ENCODE assay signal across 8 cellular contexts in genomic region chr6:32971245-32971580, GRCh38. TPM values are rescaled to one million over a fixed set of nuclear protein-coding genes. Genes with fewer than 3 reads are reported as not detected.
A peak's percentile ranks its signal among the peaks of the same experiment; 100 is the strongest.
DNase-seq lines count a peak whose midpoint lies in the region; ATAC-seq and TF ChIP-seq lines count a peak whose summit lies in the region.

No MANE protein-coding gene starts in this region.

- H3K4me3 ChIP-seq in right atrium auricular region: peak overlapping the region; percentile 75 to 92
- H3K4me3 ChIP-seq in brain microvascular endothelial cell (ENCODE audit: low read depth, low read length): peak overlapping the region; percentile 77
- peak overlapping the region; percentile 96 for H3K4me3 ChIP-seq in mesodermal cell (ENCODE audit: extremely low read depth, insufficient read depth, low read length, poor library complexity, severe bottlenecking)
- H3K4me3 ChIP-seq in vagina: peak overlapping the region; percentile 71 to 80

- H3K27me3 ChIP-seq in right atrium auricular region: no peaks in the 10 kb centered on the region
- no peaks in the 10 kb centered on the region for H3K27me3 ChIP-seq in brain microvascular endothelial cell (replicated peaks)
- H3K27me3 ChIP-seq in vagina: no peaks in the 10 kb centered on the region

- intact Hi-C loops in left cardiac atrium (cut with DNase I) (no loop called here), vagina (cut with DNase I) (loop anchor here (5.0 to 10.0 kb wide), 3 partner anchors 79 to 996 kb away; partner anchors contain the start of genes DXO and PSMB8)

- H3K36me3 ChIP-seq in right atrium auricular region (peaks cover 40% of the 10 kb centered on the region), brain microvascular endothelial cell (replicated peaks) (peaks cover 39% of the 10 kb centered on the region), mesodermal cell (ENCODE audit: control insufficient read depth, insufficient read depth, low read length) (peaks cover 42% of the 10 kb centered on the region), vagina (peaks cover 0 to 25% of the 10 kb centered on the region in 2 donors)

- in situ Hi-C loops in brain microvascular endothelial cell (cut with HindIII; ENCODE audit: low pct_ligation_motif_present, low sequenced_read_pairs): no loop called here

- ATAC-seq in left cardiac atrium (no peak), HG03354 (IDR thresholded peaks at IDR 0.05; ENCODE audit: poor library complexity, severe bottlenecking, unreplicated experiment) (no peak), GM18870 (IDR thresholded peaks at IDR 0.05; ENCODE audit: unreplicated experiment) (no peak), GM18517 (IDR thresholded peaks at IDR 0.05; ENCODE audit: unreplicated experiment) (no peak)

- H3K4me1 ChIP-seq in right atrium auricular region (peaks cover 3 to 36% of the 10 kb centered on the region in 2 donors), mesodermal cell (ENCODE audit: control insufficient read depth, insufficient read depth, low read length, poor library complexity, severe bottlenecking) (peaks cover 14% of the 10 kb centered on the region), vagina (peaks cover 40% of the 10 kb centered on the region)

- H3K9me3 ChIP-seq in right atrium auricular region (no peaks in the 10 kb centered on the region), mesodermal cell (ENCODE audit: control insufficient read depth, low read length) (no peaks in the 10 kb centered on the region), vagina (no peaks in the 10 kb centered on the region)

- TF ChIP-seq POLR2A in vagina (IDR thresholded peaks at IDR 0.05): no peak

- no peak for TF ChIP-seq CTCF in right atrium auricular region (IDR thresholded peaks at IDR 0.05)
- no peak for TF ChIP-seq CTCF in brain microvascular endothelial cell (IDR thresholded peaks at IDR 0.05; ENCODE audit: low read depth, low read length, missing control alignments)
- TF ChIP-seq CTCF in vagina (IDR thresholded peaks at IDR 0.05): no peak

- WGBS in mesodermal cell (ENCODE audit: insufficient coverage in 2 of 2), 2 experiments: 0 to 1% methylated on average over 11 to 15 of the region's 15 CpGs

- DNase-seq in right atrium auricular region (ENCODE audit: low spot score) (no peak), left cardiac atrium (no peak), brain microvascular endothelial cell (no peak), vagina (ENCODE audit: extremely low spot score in 2 of 2) (no peak)

- H3K27ac ChIP-seq in right atrium auricular region (peak overlapping the region; percentile 99 to 100), brain microvascular endothelial cell (peak overlapping the region; percentile 100), mesodermal cell (ENCODE audit: low read depth, low read length, severe bottlenecking) (peak overlapping the region; percentile 100), vagina (peak overlapping the region; percentile 100)

RNA-seq across cellular contexts. Expression of gene BRD2, which starts 2.8 kb away (rescaled TPM):
- 10 to 100 TPM; 56.9 to 91.1 TPM for total RNA-seq in right atrium auricular region
- 10 to 100 TPM; 79.3 to 97.5 TPM for total RNA-seq in left cardiac atrium
- polyA plus RNA-seq in mesodermal cell (2013, experiment 1 of 2): 136 TPM
- 136 TPM for polyA plus RNA-seq in mesodermal cell (2013, experiment 2 of 2)
- total RNA-seq in vagina: 125 TPM

RNA-seq across cellular contexts. Expression of gene HLA-DMA, which starts 18.3 kb away (rescaled TPM):
- total RNA-seq in right atrium auricular region: 10 to 100 TPM in 1 of 2 donors, 1 to 10 TPM in 1; 9.2 to 15.4 TPM
- total RNA-seq in left cardiac atrium: 10 to 100 TPM; 20.5 to 38.8 TPM
- polyA plus RNA-seq in mesodermal cell (2013, experiment 1 of 2): 3.6 TPM
- 3.3 TPM for polyA plus RNA-seq in mesodermal cell (2013, experiment 2 of 2)
- 27.7 TPM for total RNA-seq in vagina

RNA-seq across cellular contexts. Expression of gene HLA-DMB, which starts 30.4 kb away (rescaled TPM):
- total RNA-seq in right atrium auricular region: 10 to 100 TPM in 1 of 2 donors, 1 to 10 TPM in 1; 3.6 to 12.9 TPM
- total RNA-seq in left cardiac atrium: 10 to 100 TPM in 1 of 2 donors, 1 to 10 TPM in 1; 6.9 to 15.8 TPM
- not detected for polyA plus RNA-seq in mesodermal cell (2013, experiment 1 of 2)
- polyA plus RNA-seq in mesodermal cell (2013, experiment 2 of 2): not detected
- total RNA-seq in vagina: 10.3 TPM

RNA-seq across cellular contexts. Expression of gene HLA-DOA, which starts 38.2 kb away (rescaled TPM):
- total RNA-seq in right atrium auricular region (10 to 100 TPM in 1 of 2 donors, 1 to 10 TPM in 1; 2.6 to 15.6 TPM), left cardiac atrium (1 to 10 TPM; 1.8 to 3.0 TPM), vagina (30.2 TPM)
- 0.63 TPM for polyA plus RNA-seq in mesodermal cell (2013, experiment 1 of 2)
- 0.71 TPM for polyA plus RNA-seq in mesodermal cell (2013, experiment 2 of 2)
